ENCODE assay signal across 1 cellular context in genomic region chr11:59556883-59557205, GRCh38.
TF ChIP-seq lines count a peak whose summit lies in the region.

No MANE protein-coding gene starts in this region.

TF ChIP-seq in GM23338, 12 proteins besides CTCF, POLR2A, EP300 and RAD21:
- TF ChIP-seq REST (IDR thresholded peaks at IDR 0.05; ENCODE audit: unreplicated experiment) (no peak), CREB1 (CRISPR knock-in tag; IDR thresholded peaks at IDR 0.05; ENCODE audit: low read depth) (no peak), POLR2AphosphoS5 (IDR thresholded peaks at IDR 0.05; ENCODE audit: low read depth) (no peak), STAT1 (IDR thresholded peaks at IDR 0.05; ENCODE audit: unreplicated experiment) (no peak), NANOG (IDR thresholded peaks at IDR 0.05; ENCODE audit: borderline replicate concordance) (no peak), ZNF331 (CRISPR knock-in tag; IDR thresholded peaks at IDR 0.05; ENCODE audit: low read depth) (no peak), EZH2 (IDR thresholded peaks at IDR 0.05; ENCODE audit: low read depth, unreplicated experiment) (no peak), ZNF462 (CRISPR knock-in tag; IDR thresholded peaks at IDR 0.05) (no peak), EZH2phosphoT487 (IDR thresholded peaks at IDR 0.05; ENCODE audit: unreplicated experiment) (no peak), ZNF114 (CRISPR knock-in tag; IDR thresholded peaks at IDR 0.05) (no peak)
